In genomic region chrX:153772608-153773217, GRCh38 we compare ENCODE assay signal across 1 cellular context.
TF ChIP-seq lines count a peak whose summit lies in the region.

No MANE protein-coding gene starts in this region.

TF ChIP-seq in SK-N-SH, 30 proteins besides CTCF, POLR2A, EP300 and RAD21 (continued from another document):
- TF ChIP-seq RFX5 (IDR thresholded peaks at IDR 0.05; ENCODE audit: low read length), result no peak
- no peak for TF ChIP-seq GATA2 (CRISPR knock-in tag; IDR thresholded peaks at IDR 0.05)
- no peak for TF ChIP-seq TEAD4 (IDR thresholded peaks at IDR 0.05; ENCODE audit: borderline replicate concordance, insufficient read depth)
- TF ChIP-seq TCF12 (IDR thresholded peaks at IDR 0.05), result no peak
- TF ChIP-seq POLR2AphosphoS5 (IDR thresholded peaks at IDR 0.05; ENCODE audit: low read depth, low read length), result no peak
